In the genomic region with DNA sequence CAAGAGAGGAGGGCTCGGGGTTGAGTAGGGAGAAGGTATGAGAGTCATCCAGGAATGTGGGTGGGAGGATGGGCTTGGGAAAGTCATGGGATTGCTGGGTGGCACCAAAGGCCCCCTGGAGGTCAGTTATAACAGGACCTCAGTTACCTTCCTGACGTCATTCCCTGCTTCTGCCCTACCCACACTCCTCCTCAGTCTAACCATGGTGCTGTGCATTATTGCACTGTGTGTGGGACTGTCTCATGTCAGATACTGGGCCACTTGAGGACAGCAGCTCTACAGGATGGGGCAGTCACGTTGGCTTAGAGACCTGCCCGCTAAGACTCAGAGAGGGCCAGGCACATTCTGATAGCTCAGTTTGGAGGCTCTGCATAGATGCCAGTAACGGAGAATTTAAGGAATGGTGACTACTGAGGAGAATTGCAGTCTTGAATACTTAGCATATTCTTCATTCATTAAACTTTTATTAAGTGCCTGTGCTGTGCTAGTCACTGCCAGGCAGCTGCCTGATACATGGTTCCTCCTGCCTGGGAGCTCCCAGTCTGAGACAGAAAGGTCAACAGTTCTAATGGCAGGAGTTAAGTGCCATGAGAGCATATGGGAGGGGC, we compare ENCODE assay signal across 1 cellular context.
TF ChIP-seq lines count a peak whose summit lies in the region.

No MANE protein-coding gene starts in this region.

TF ChIP-seq in HCT116, 20 proteins besides CTCF, POLR2A, EP300 and RAD21 (continued from another document):
- TF ChIP-seq, protein P1, sequence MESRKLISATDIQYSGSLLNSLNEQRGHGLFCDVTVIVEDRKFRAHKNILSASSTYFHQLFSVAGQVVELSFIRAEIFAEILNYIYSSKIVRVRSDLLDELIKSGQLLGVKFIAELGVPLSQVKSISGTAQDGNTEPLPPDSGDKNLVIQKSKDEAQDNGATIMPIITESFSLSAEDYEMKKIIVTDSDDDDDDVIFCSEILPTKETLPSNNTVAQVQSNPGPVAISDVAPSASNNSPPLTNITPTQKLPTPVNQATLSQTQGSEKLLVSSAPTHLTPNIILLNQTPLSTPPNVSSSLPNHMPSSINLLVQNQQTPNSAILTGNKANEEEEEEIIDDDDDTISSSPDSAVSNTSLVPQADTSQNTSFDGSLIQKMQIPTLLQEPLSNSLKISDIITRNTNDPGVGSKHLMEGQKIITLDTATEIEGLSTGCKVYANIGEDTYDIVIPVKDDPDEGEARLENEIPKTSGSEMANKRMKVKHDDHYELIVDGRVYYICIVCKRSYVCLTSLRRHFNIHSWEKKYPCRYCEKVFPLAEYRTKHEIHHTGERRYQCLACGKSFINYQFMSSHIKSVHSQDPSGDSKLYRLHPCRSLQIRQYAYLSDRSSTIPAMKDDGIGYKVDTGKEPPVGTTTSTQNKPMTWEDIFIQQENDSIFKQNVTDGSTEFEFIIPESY (IDR thresholded peaks at IDR 0.05; ENCODE audit: extremely low read depth, insufficient replicate concordance, low read length) = no peak
- no peak for TF ChIP-seq YY1 (IDR thresholded peaks at IDR 0.05; ENCODE audit: extremely low read depth, insufficient replicate concordance, low read depth, low read length)
- TF ChIP-seq EZH2phosphoT487 (IDR thresholded peaks at IDR 0.05; ENCODE audit: borderline replicate concordance) = no peak
